In genomic region chr2:15686643-15687042, GRCh38 we compare ENCODE assay signal across 8 cellular contexts.
"Had no signal": no experiment of that assay in that cellular context is flagged by ENCODE, and none has a peak within 500 bp of the region (broad histone marks: within the 10 kb centered on the region; RNA-seq: fewer than 3 reads in every experiment).

No MANE protein-coding gene starts in this region.

- H3K4me1 ChIP-seq: HAP-1 had no signal

- H3K9me3 ChIP-seq: HAP-1 had no signal

- H3K27ac ChIP-seq: GM23248 had no signal

- H3K4me3 ChIP-seq: GM23248, GM23338, HAP-1 had no signal

- H3K36me3 ChIP-seq: HAP-1 had no signal

- DNase-seq: GM23248, GOT3, H7, H9, HCEC 1CT, HFFc6 had no signal
